ENCODE assay signal across 12 cellular contexts in the genomic region with DNA sequence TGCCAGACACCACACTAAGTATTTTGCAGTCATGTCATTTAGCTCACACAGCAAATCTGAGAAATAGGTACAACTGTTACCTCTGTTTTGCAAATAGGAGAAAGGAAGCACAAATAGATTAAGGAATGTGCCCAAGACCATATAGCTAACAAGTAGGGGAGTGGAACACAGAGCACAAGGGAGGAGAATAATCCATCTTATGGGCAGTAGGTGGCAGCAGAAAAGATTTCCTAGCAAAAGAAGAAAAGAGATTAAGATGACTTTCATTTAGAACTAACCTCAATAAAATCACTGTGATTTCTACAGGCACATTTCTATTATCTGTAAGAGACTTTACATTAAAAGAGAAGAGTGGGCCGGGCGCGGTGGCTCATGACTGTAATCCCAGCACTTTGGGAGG.
DNase-seq lines count a peak whose midpoint lies in the region; ATAC-seq and TF ChIP-seq lines count a peak whose summit lies in the region.
"Had no signal": no experiment of that assay in that cellular context is flagged by ENCODE, and none has a peak within 500 bp of the region (broad histone marks: within the 10 kb centered on the region; RNA-seq: fewer than 3 reads in every experiment).

No MANE protein-coding gene starts in this region.

- H3K4me2 ChIP-seq in Loucy (ENCODE audit: low read depth, low read length, poor library complexity, severe bottlenecking), result no peak overlapping the region

- DNase-seq in NCI-H82 (lab: John Stamatoyannopoulos, UW) (peak; percentile 39), NCI-H82 treated with DMSO at 0.1 percent for 48 hours (lab: John Stamatoyannopoulos, UW; ENCODE audit: unreplicated experiment) (no peak), cardiac fibroblast (ENCODE audit: low read depth in 2 of 2) (peak; percentile 23 to 25), retinal pigment epithelial cell (ENCODE audit: low read depth) (no peak), kidney tubule cell (ENCODE audit: low spot score) (no peak), NCI-H526 treated with DMSO at 0.1 percent for 48 hours (lab: John Stamatoyannopoulos, UW) (no peak)
- DNase-seq: activated T-cell treated with anti-CD3 and anti-CD28 coated beads, Interleukin-2, amount 50 U/mL, for 1 hour; kidney; stimulated activated naive B cell treated with anti-CD40 and anti-IgM and Interleukin-4, amounts not matched to agents 10 μg/mL and 1 μg/mL and 100 μg/mL, for 72 hours had no signal

- peaks cover 11% of the 10 kb centered on the region for H3K79me2 ChIP-seq in Loucy (ENCODE audit: insufficient read depth, low read length)

- no peak overlapping the region for H3K9ac ChIP-seq in Loucy (ENCODE audit: low read depth, low read length, poor library complexity, severe bottlenecking)

- H3K9me2 ChIP-seq in Loucy (replicated peaks; ENCODE audit: low read depth, low read length), result no peaks in the 10 kb centered on the region

- no peak overlapping the region for H2AFZ ChIP-seq in Loucy (ENCODE audit: low read length)

- no peaks in the 10 kb centered on the region for H3F3A ChIP-seq in Loucy (ENCODE audit: low read depth)

- H3K27me3 ChIP-seq in Loucy (ENCODE audit: insufficient read depth, low read length, poor library complexity, severe bottlenecking), result no peaks in the 10 kb centered on the region
- H3K27me3 ChIP-seq: esophagus muscularis mucosa had no signal

- no peak for ATAC-seq in HG03108 (IDR thresholded peaks at IDR 0.05; ENCODE audit: unreplicated experiment)
- ATAC-seq: stimulated activated naive B cell treated with anti-CD40 and anti-IgM and Interleukin-4, amounts not matched to agents 10 μg/mL and 1 μg/mL and 100 μg/mL, for 72 hours had no signal

- peaks cover 34% of the 10 kb centered on the region; the same call in 1 of the 2 replicates for H3K36me3 ChIP-seq in Loucy (ENCODE audit: insufficient read depth, low read length)

- H3K4me1 ChIP-seq in Loucy (ENCODE audit: insufficient read depth, low read length, poor library complexity, severe bottlenecking), result no peaks in the 10 kb centered on the region
- H3K4me1 ChIP-seq: esophagus muscularis mucosa had no signal

- H3K9me3 ChIP-seq in Loucy (ENCODE audit: insufficient read depth, low read depth, low read length), result no peaks in the 10 kb centered on the region
- H3K9me3 ChIP-seq: esophagus muscularis mucosa had no signal

- TF ChIP-seq CTCF in Loucy (conservative IDR thresholded peaks at IDR 0.05; ENCODE audit: low read length), result peak; percentile 51
- peak; percentile 21 for TF ChIP-seq CTCF in cardiac fibroblast (IDR thresholded peaks at IDR 0.05; ENCODE audit: low read depth, low read length)
- TF ChIP-seq CTCF in retinal pigment epithelial cell (conservative IDR thresholded peaks at IDR 0.05; ENCODE audit: low read depth, low read length), result peak; percentile 33

- H3K4me3 ChIP-seq in Loucy (ENCODE audit: low read length, poor library complexity, severe bottlenecking) (no peak overlapping the region), cardiac fibroblast (replicated peaks in 1 of 2; ENCODE audit: low read depth in 2 of 2, low read length in 2 of 2) (no peak overlapping the region), retinal pigment epithelial cell (ENCODE audit: low read length) (no peak overlapping the region)
- H3K4me3 ChIP-seq: esophagus muscularis mucosa had no signal

- peaks cover 13% of the 10 kb centered on the region for H4K20me1 ChIP-seq in Loucy (ENCODE audit: insufficient read depth, low read length, poor library complexity, severe bottlenecking)

Comparison
In these comparisons a context has a peak if more than half of its experiments do, and no peak if none do; other contexts are left out.
1. DNase-seq: peak in NCI-H82 (single experiment) and cardiac fibroblast (2 of 2); none in NCI-H82 treated with DMSO at 0.1 percent for 48 hours (single experiment), retinal pigment epithelial cell (single experiment), kidney tubule cell (single experiment) and NCI-H526 treated with DMSO at 0.1 percent for 48 hours (single experiment).
2. Peak in every context shown above with its lines, with median percentiles within 50 percentile points of each other: CTCF ChIP-seq.